8 cellular contexts compared by ENCODE assay signal in genomic region chr22:20080445-20080775, GRCh38. TPM values are rescaled to one million over a fixed set of nuclear protein-coding genes. Genes with fewer than 3 reads are reported as not detected.
DNase-seq lines count a peak whose midpoint lies in the region; ATAC-seq and TF ChIP-seq lines count a peak whose summit lies in the region.

No MANE protein-coding gene starts in this region.

- H3K9me3 Mint-ChIP-seq in glutamatergic neuron (ENCODE audit: unreplicated experiment): peaks cover 18% of the 10 kb centered on the region

- H4K20me1 ChIP-seq in OCI-LY7 (ENCODE audit: insufficient read depth, low read length): 0 out of 2 replicates have a peak, but pooled peaks cover 3% of the 10 kb centered on the region

- peak overlapping the region; percentile 91 for H3K4me3 Mint-ChIP-seq in glutamatergic neuron (ENCODE audit: unreplicated experiment)

- CTCF ChIA-PET in OCI-LY7 (lab: Charles Lee; ENCODE audit: unreplicated experiment): interaction anchor here (1.0 kb wide), 1 partner anchor 350 kb away, joined by 4 read pairs; no protein-coding TSS in a partner anchor

- no peak overlapping the region for H3K9ac ChIP-seq in parathyroid adenoma

- no peaks in the 10 kb centered on the region for H3K36me3 Mint-ChIP-seq in glutamatergic neuron (ENCODE audit: unreplicated experiment)

- intact Hi-C loops in OCI-LY7 (cut with micrococcal nuclease; ENCODE audit: unreplicated experiment): loop anchor here (1.0 to 5.0 kb wide), 3 partner anchors 37 to 118 kb away; partner anchors contain the start of genes TANGO2 and TRMT2A
- intact Hi-C loops in tibial artery (cut with DNase I; ENCODE audit: low total_unique reads): no loop called here

- peak overlapping the region; percentile 75 for H2AFZ ChIP-seq in OCI-LY7 (ENCODE audit: low read length)
- H2AFZ ChIP-seq in parathyroid adenoma: peak overlapping the region; percentile 72

- no TSS peak for BruUV-seq in OCI-LY7 (replicated peaks; lab: Mats Ljungman, UMichigan)

- H3K4me3 ChIP-seq in OCI-LY7 (ENCODE audit: low read depth, low read length, poor library complexity, severe bottlenecking) (peak overlapping the region; percentile 99), parathyroid adenoma (ENCODE audit: low read depth, low read length) (peak overlapping the region; percentile 78), tibial artery (peak overlapping the region; percentile 76 to 86)

- H3K9me3 ChIP-seq in OCI-LY7 (ENCODE audit: low read length) (no peaks in the 10 kb centered on the region), parathyroid adenoma (ENCODE audit: control insufficient read depth, low read length) (no peaks in the 10 kb centered on the region), tibial artery (no peaks in the 10 kb centered on the region)

- peak overlapping the region; percentile 100 for H3K4me2 ChIP-seq in OCI-LY7 (ENCODE audit: low read length)
- H3K4me2 ChIP-seq in parathyroid adenoma (ENCODE audit: low read length): peak overlapping the region; percentile 76

- H3K9me2 ChIP-seq in OCI-LY7 (ENCODE audit: insufficient read depth, low read length): no peaks in the 10 kb centered on the region

- peaks cover 49% of the 10 kb centered on the region for H3K79me2 ChIP-seq in OCI-LY7 (ENCODE audit: insufficient read depth, low read depth, low read length)
- peaks cover 18% of the 10 kb centered on the region for H3K79me2 ChIP-seq in parathyroid adenoma

- TF ChIP-seq CTCF in OCI-LY7 (conservative IDR thresholded peaks at IDR 0.05; ENCODE audit: low read length) (no peak), glutamatergic neuron (IDR thresholded peaks at IDR 0.05; ENCODE audit: partially characterized antibody, unreplicated experiment) (no peak), parathyroid adenoma (IDR thresholded peaks at IDR 0.05) (no peak), tibial artery (IDR thresholded peaks at IDR 0.05) (no peak)

- POLR2A ChIA-PET in OCI-LY7 (lab: Charles Lee): no interaction called here

- H3K4me1 ChIP-seq in OCI-LY7 (ENCODE audit: insufficient read depth, low read length, poor library complexity, severe bottlenecking) (peaks cover 40% of the 10 kb centered on the region), parathyroid adenoma (peaks cover 3% of the 10 kb centered on the region), tibial artery (peaks cover 6 to 54% (median 39%) of the 10 kb centered on the region in 4 donors)

- H3K27me3 Mint-ChIP-seq in glutamatergic neuron (ENCODE audit: unreplicated experiment): peaks cover 18% of the 10 kb centered on the region

- H3K27ac ChIP-seq in OCI-LY7 (ENCODE audit: low read depth, low read length, poor library complexity, severe bottlenecking) (peak overlapping the region; percentile 70), parathyroid adenoma (peak overlapping the region; percentile 57), tibial artery (peak overlapping the region; percentile 82 to 83)

- ATAC-seq in GM18517 (IDR thresholded peaks at IDR 0.05; ENCODE audit: unreplicated experiment): peak; percentile 66
- ATAC-seq in HG03039 (IDR thresholded peaks at IDR 0.05; ENCODE audit: unreplicated experiment): peak; percentile 46

- H3K27me3 ChIP-seq in parathyroid adenoma (ENCODE audit: control insufficient read depth, insufficient read depth, low read length) (no peaks in the 10 kb centered on the region), tibial artery (no peaks in the 10 kb centered on the region)

- H3K36me3 ChIP-seq in OCI-LY7 (ENCODE audit: insufficient read depth, low read length) (peaks cover under 1% of the 10 kb centered on the region; the same call in 1 of the 2 replicates), parathyroid adenoma (ENCODE audit: control insufficient read depth, insufficient read depth, low read length) (no peaks in the 10 kb centered on the region), tibial artery (peaks cover 0 to 3% (median 0%) of the 10 kb centered on the region in 3 donors)

- H3K4me1 Mint-ChIP-seq in glutamatergic neuron (ENCODE audit: low read depth, unreplicated experiment): peaks cover 27% of the 10 kb centered on the region

- H3K27ac Mint-ChIP-seq in glutamatergic neuron (ENCODE audit: unreplicated experiment): peak overlapping the region; percentile 98

- DNase-seq in AG08396 (ENCODE audit: low spot score): peak; percentile 86
- DNase-seq in OCI-LY7 (ENCODE audit: low spot score): peak; percentile 76
- peak; percentile 77 for DNase-seq in activated naive CD4-positive, alpha-beta T cell treated with Interleukin-2 at 50 U/mL for 16 hours
- peak; percentile 74 for DNase-seq in glutamatergic neuron
- DNase-seq in tibial artery: peak; percentile 51 to 75

RNA-seq across cellular contexts. Expression of gene DGCR8, which starts 0.4 kb away (rescaled TPM):
- 49.5 and 53.4 TPM in 2 replicates for total RNA-seq in OCI-LY7 (2014; rRNA removed; shearing (Covaris generic))
- total RNA-seq in OCI-LY7 (2022) (68.2 and 75.6 TPM in 2 replicates), glutamatergic neuron (ENCODE audit: unreplicated experiment) (93.1 TPM)

RNA-seq across cellular contexts. Expression of gene RANBP1, which starts 35.5 kb away (rescaled TPM):
- 570 and 652 TPM in 2 replicates for total RNA-seq in OCI-LY7 (2014; rRNA removed; shearing (Covaris generic))
- total RNA-seq in OCI-LY7 (2022) (398 and 406 TPM in 2 replicates), glutamatergic neuron (ENCODE audit: unreplicated experiment) (144 TPM)

RNA-seq across cellular contexts. Expression of gene TRMT2A, which starts 36.6 kb away (rescaled TPM):
- total RNA-seq in OCI-LY7 (2014; rRNA removed; shearing (Covaris generic)): 118 and 126 TPM in 2 replicates
- 97.5 and 104 TPM in 2 replicates for total RNA-seq in OCI-LY7 (2022)
- 62.1 TPM for total RNA-seq in glutamatergic neuron (ENCODE audit: unreplicated experiment)

RNA-seq across cellular contexts. Expression of gene ZDHHC8, which starts 51.2 kb away (rescaled TPM):
- total RNA-seq in OCI-LY7 (2014; rRNA removed; shearing (Covaris generic)): 1.8 and 2.3 TPM in 2 replicates
- total RNA-seq in OCI-LY7 (2022): 9.6 and 16.7 TPM in 2 replicates
- 119 TPM for total RNA-seq in glutamatergic neuron (ENCODE audit: unreplicated experiment)

RNA-seq across cellular contexts. Expression of gene TANGO2, which starts 59.5 kb away (rescaled TPM):
- 12.3 and 18.3 TPM in 2 replicates for total RNA-seq in OCI-LY7 (2014; rRNA removed; shearing (Covaris generic))
- total RNA-seq in OCI-LY7 (2022) (23.3 and 25.0 TPM in 2 replicates), glutamatergic neuron (ENCODE audit: unreplicated experiment) (31.8 TPM)

Comparison
In these comparisons a context has a peak if more than half of its experiments do, and no peak if none do; other contexts are left out.
1. Peak in every context shown above with its lines: DNase-seq, ATAC-seq, H3K4me3 ChIP-seq and H3K27ac ChIP-seq.